Comparison of ENCODE assay signal across 8 cellular contexts in the genomic region with DNA sequence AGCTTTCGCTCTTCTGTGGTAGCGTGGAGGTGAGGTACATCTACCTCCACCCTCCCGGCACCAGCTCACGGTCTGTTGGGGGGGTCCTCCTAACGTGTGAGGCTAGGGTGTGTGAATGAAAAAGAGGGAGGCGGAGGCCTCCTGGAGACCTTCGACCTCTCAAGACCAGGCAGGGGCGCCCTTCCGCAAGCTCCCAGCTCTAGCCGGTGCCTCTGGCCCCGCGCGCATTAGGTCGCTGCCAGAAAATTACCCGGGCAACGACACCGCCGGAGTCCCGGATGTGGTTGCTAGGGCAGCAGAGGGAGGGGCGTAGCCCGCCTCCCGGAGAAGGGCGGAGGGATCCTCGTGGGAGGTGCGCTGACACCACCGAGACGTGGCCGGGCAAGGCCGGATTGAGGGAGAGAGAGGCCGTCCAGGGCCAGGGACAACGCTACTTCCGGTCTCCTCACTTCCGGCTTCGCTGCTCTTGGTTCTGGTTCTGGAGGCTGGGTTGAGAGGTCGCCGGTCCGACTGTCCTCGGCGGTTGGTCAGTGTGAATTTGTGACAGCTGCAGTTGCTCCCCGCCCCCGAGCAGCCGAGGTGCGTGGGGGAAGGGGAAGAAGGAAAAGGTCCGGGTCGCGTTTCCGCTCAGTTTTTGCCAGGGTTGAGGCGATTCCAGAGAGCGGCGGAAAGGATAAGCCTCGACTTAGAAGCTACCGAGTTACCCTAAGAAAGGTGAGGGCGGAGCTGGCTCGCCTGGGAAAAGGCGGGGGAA. TPM values are rescaled to one million over a fixed set of nuclear protein-coding genes. Genes with fewer than 3 reads are reported as not detected.
DNase-seq lines count a peak whose midpoint lies in the region; TF ChIP-seq lines count a peak whose summit lies in the region.

A gene with protein sequence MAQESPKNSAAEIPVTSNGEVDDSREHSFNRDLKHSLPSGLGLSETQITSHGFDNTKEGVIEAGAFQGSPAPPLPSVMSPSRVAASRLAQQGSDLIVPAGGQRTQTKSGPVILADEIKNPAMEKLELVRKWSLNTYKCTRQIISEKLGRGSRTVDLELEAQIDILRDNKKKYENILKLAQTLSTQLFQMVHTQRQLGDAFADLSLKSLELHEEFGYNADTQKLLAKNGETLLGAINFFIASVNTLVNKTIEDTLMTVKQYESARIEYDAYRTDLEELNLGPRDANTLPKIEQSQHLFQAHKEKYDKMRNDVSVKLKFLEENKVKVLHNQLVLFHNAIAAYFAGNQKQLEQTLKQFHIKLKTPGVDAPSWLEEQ (plus strand): TSS at position 442 of the 754 bp plus-strand sequence. CDS start 49,680 bp downstream, outside the sequence.
A gene (minus strand): TSS at position 218 of the 754 bp plus-strand sequence. CDS start 8,726 bp downstream, outside the sequence.

- H3K27ac ChIP-seq in testis = peak within 1 kb of the TSS; percentile 86 to 93

- H3K36me3 ChIP-seq in GM06990 (ENCODE audit: control insufficient read depth, insufficient read depth, low read length) (no peaks in the 10 kb centered on the region), testis (ENCODE audit: low read depth, missing control alignments) (no peaks in the 10 kb centered on the region)

- no peak for TF ChIP-seq POLR2A in testis (IDR thresholded peaks at IDR 0.05)

- H3K4me3 ChIP-seq in GM06990 (replicated peaks; ENCODE audit: low read depth, low read length) (peak within 1 kb of the TSS; percentile 91), HFF-Myc (replicated peaks; ENCODE audit: low read depth, low read length) (peak within 1 kb of the TSS; percentile 94), testis (peak within 1 kb of the TSS; percentile 87 to 95)

- 0 to 1% methylated on average over 29 to 55 of the region's 55 CpGs for WGBS in testis, 2 donors

- DNase-seq in GM06990 (ENCODE audit: extremely low read depth, insufficient read length) (peak; percentile 97), HFF-Myc (ENCODE audit: extremely low read depth, low read depth) (peak; percentile 92), MV-4-11 (lab: John Stamatoyannopoulos, UW) (peak; percentile 95), SK-MEL-5 (ENCODE audit: low read depth, low spot score) (peak; percentile 95), glomerular endothelial cell (ENCODE audit: extremely low read depth, low read depth, low spot score) (peak; percentile 58), occipital lobe (lab: John Stamatoyannopoulos, UW) (peak; percentile 99), testis (peak; percentile 99)
- peak; percentile 92 for DNase-seq in activated naive CD4-positive, alpha-beta T cell treated with anti-CD3 and anti-CD28 coated beads, Interleukin-2, amount 50 U/mL, for 16 hours

- in situ Hi-C loops in SK-MEL-5 (cut with HindIII; ENCODE audit: low pct_unique_long_range_greater_than_20kb, low sequenced_read_pairs) = no loop called here

- H3K27me3 ChIP-seq in GM06990 (replicated peaks; ENCODE audit: control insufficient read depth, insufficient read depth, low read length) (no peaks in the 10 kb centered on the region), testis (no peaks in the 10 kb centered on the region)

- H3K4me1 ChIP-seq in testis = peaks cover 4% of the 10 kb centered on the region

- TF ChIP-seq CTCF in GM06990 (IDR thresholded peaks at IDR 0.05; ENCODE audit: insufficient read depth, low read length, poor library complexity, severe bottlenecking) = peak; percentile 51
- TF ChIP-seq CTCF in HFF-Myc (IDR thresholded peaks at IDR 0.05; ENCODE audit: low read depth, low read length, missing control alignments) = peak; percentile 14
- no peak for TF ChIP-seq CTCF in testis (IDR thresholded peaks at IDR 0.05)

- no peaks in the 10 kb centered on the region for H3K9me3 ChIP-seq in testis

- intact Hi-C loops in testis (cut with DNase I; ENCODE audit: low total_unique reads) = no loop called here

RNA-seq across cellular contexts. Expression of the first gene that starts in this region (rescaled TPM):
- total RNA-seq in SK-MEL-5 (2014; rRNA removed; shearing (Covaris generic)) = 41.2 and 42.0 TPM in 2 replicates
- 25.9 and 26.4 TPM in 2 replicates for polyA plus RNA-seq in SK-MEL-5 (2015; cell fraction: cytosol; rRNA removed)
- polyA plus RNA-seq in SK-MEL-5 (2015; cell fraction: nucleus; rRNA removed) = 10.1 and 14.6 TPM in 2 replicates
- 24.4 and 27.0 TPM in 2 replicates for total RNA-seq in glomerular endothelial cell
- total RNA-seq in occipital lobe = 46.8 TPM
- 10 to 100 TPM; 31.7 to 37.0 TPM for total RNA-seq in testis
- 22.3 TPM for polyA plus RNA-seq in testis (ENCODE audit: insufficient read depth, low read depth, low replicate concordance)

RNA-seq across cellular contexts. Expression of the second gene that starts in this region (rescaled TPM):
- total RNA-seq in SK-MEL-5 (2014; rRNA removed; shearing (Covaris generic)) = 1.8 and 2.1 TPM in 2 replicates
- polyA plus RNA-seq in SK-MEL-5 (2015; cell fraction: cytosol; rRNA removed) = 0.85 and 1.2 TPM in 2 replicates
- 4.3 and 5.1 TPM in 2 replicates for polyA plus RNA-seq in SK-MEL-5 (2015; cell fraction: nucleus; rRNA removed)
- total RNA-seq in glomerular endothelial cell (0.19 TPM in 1 of 2 replicates, not detected in the other), occipital lobe (2.7 TPM), testis (1 to 10 TPM; 2.2 to 3.2 TPM)
- 6.7 TPM for polyA plus RNA-seq in testis (ENCODE audit: insufficient read depth, low read depth, low replicate concordance)

Comparison
In these comparisons a context has a peak if more than half of its experiments do, and no peak if none do; other contexts are left out.
1. Peak in every context shown above with its lines: DNase-seq, H3K4me3 ChIP-seq and H3K27ac ChIP-seq.
2. CTCF ChIP-seq: peak in GM06990 (single experiment) and HFF-Myc (single experiment); none in testis (0 of 3).